ENCODE assay signal across 1 cellular context in the genomic region with DNA sequence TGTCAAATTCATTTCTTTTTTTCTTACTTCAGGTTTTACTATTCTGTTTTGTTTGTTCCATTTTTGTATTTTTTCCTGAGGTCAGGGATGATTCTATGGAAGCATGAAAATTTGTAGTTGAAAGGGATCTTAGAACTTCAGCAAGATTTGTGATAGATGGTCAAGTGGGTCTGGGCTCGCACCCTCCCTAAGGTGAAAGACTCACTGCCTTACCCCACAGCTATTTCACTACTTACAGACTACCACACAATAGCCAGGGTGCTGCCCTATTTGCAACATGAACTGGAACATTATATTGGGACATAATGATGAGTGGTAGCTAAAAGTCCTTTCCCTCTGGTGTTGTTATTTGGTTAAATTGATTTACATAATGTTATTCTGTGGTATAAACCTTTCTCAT.
TF ChIP-seq lines count a peak whose summit lies in the region.

No MANE protein-coding gene starts in this region.

TF ChIP-seq in GM12878, 131 proteins besides CTCF, POLR2A, EP300 and RAD21:
- TF ChIP-seq, protein P1, sequence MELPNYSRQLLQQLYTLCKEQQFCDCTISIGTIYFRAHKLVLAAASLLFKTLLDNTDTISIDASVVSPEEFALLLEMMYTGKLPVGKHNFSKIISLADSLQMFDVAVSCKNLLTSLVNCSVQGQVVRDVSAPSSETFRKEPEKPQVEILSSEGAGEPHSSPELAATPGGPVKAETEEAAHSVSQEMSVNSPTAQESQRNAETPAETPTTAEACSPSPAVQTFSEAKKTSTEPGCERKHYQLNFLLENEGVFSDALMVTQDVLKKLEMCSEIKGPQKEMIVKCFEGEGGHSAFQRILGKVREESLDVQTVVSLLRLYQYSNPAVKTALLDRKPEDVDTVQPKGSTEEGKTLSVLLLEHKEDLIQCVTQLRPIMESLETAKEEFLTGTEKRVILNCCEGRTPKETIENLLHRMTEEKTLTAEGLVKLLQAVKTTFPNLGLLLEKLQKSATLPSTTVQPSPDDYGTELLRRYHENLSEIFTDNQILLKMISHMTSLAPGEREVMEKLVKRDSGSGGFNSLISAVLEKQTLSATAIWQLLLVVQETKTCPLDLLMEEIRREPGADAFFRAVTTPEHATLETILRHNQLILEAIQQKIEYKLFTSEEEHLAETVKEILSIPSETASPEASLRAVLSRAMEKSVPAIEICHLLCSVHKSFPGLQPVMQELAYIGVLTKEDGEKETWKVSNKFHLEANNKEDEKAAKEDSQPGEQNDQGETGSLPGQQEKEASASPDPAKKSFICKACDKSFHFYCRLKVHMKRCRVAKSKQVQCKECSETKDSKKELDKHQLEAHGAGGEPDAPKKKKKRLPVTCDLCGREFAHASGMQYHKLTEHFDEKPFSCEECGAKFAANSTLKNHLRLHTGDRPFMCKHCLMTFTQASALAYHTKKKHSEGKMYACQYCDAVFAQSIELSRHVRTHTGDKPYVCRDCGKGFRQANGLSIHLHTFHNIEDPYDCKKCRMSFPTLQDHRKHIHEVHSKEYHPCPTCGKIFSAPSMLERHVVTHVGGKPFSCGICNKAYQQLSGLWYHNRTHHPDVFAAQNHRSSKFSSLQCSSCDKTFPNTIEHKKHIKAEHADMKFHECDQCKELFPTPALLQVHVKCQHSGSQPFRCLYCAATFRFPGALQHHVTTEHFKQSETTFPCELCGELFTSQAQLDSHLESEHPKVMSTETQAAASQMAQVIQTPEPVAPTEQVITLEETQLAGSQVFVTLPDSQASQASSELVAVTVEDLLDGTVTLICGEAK (IDR thresholded peaks at IDR 0.05; ENCODE audit: borderline replicate concordance) = no peak
- no peak for TF ChIP-seq NFYA (IDR thresholded peaks at IDR 0.05; ENCODE audit: borderline replicate concordance, low read depth, low read length)
- TF ChIP-seq, protein P2, sequence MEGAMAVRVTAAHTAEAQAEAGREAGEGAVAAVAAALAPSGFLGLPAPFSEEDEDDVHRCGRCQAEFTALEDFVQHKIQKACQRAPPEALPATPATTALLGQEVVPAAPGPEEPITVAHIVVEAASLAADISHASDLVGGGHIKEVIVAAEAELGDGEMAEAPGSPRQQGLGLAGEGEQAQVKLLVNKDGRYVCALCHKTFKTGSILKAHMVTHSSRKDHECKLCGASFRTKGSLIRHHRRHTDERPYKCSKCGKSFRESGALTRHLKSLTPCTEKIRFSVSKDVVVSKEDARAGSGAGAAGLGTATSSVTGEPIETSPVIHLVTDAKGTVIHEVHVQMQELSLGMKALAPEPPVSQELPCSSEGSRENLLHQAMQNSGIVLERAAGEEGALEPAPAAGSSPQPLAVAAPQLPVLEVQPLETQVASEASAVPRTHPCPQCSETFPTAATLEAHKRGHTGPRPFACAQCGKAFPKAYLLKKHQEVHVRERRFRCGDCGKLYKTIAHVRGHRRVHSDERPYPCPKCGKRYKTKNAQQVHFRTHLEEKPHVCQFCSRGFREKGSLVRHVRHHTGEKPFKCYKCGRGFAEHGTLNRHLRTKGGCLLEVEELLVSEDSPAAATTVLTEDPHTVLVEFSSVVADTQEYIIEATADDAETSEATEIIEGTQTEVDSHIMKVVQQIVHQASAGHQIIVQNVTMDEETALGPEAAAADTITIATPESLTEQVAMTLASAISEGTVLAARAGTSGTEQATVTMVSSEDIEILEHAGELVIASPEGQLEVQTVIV (IDR thresholded peaks at IDR 0.05; ENCODE audit: borderline replicate concordance, partially characterized antibody) = no peak
- no peak for TF ChIP-seq ZSCAN29 (IDR thresholded peaks at IDR 0.05)
